21 cellular contexts compared by ENCODE assay signal in genomic region chr10:106682175-106682574, GRCh38.
A peak's percentile ranks its signal among the peaks of the same experiment; 100 is the strongest.
DNase-seq lines count a peak whose midpoint lies in the region; ATAC-seq and TF ChIP-seq lines count a peak whose summit lies in the region.
"Had no signal": no experiment of that assay in that cellular context is flagged by ENCODE, and none has a peak within 500 bp of the region (broad histone marks: within the 10 kb centered on the region; RNA-seq: fewer than 3 reads in every experiment).

No MANE protein-coding gene starts in this region.

- TF ChIP-seq CTCF in BJ (IDR thresholded peaks at IDR 0.05; ENCODE audit: insufficient read depth, low read depth, low read length), result peak; percentile 23
- peak; percentile 28; the same call in 1 of the 2 replicates for TF ChIP-seq CTCF in Loucy (conservative IDR thresholded peaks at IDR 0.05; ENCODE audit: low read length)
- no peak for TF ChIP-seq CTCF in cardiac fibroblast (IDR thresholded peaks at IDR 0.05; ENCODE audit: low read depth, low read length)

- H3K9me2 ChIP-seq in Loucy (replicated peaks; ENCODE audit: low read depth, low read length), result no peaks in the 10 kb centered on the region

- no peak overlapping the region for H3K4me2 ChIP-seq in Loucy (ENCODE audit: low read depth, low read length, poor library complexity, severe bottlenecking)

- H3F3A ChIP-seq in Loucy (ENCODE audit: low read depth), result no peaks in the 10 kb centered on the region

- CTCF ChIA-PET in BJ (lab: Yijun Ruan, JAX), result interaction anchor here (0.6 to 1.7 kb wide), 5 partner anchors 13 to 731 kb away, joined by 3 to 6 read pairs (median 4); no protein-coding TSS in a partner anchor

- ATAC-seq in HG02970 (IDR thresholded peaks at IDR 0.05; ENCODE audit: low FRiP score, unreplicated experiment), result no peak
- ATAC-seq: activated naive CD4-positive, alpha-beta T cell treated with anti-CD3 and anti-CD28 coated beads, Interleukin-2, amount 50 U/mL, for 72 hours; left colon had no signal

- H4K20me1 ChIP-seq in Loucy (ENCODE audit: insufficient read depth, low read length, poor library complexity, severe bottlenecking), result no peaks in the 10 kb centered on the region

- DNase-seq in BJ (ENCODE audit: low read depth) (no peak), cardiac fibroblast (ENCODE audit: low read depth in 2 of 2) (peak; percentile 19 to 36), medulla oblongata (ENCODE audit: extremely low spot score) (peak; percentile 70), NCI-H1105 treated with DMSO at 0.1 percent for 48 hours (lab: John Stamatoyannopoulos, UW) (no peak), NCI-H2029 treated with DMSO at 0.1 percent for 48 hours (lab: John Stamatoyannopoulos, UW) (no peak)
- DNase-seq: activated CD4-positive, alpha-beta T cell treated with anti-CD3 and anti-CD28 coated beads, Interleukin-2, amount 50 U/mL, for 4 hours; activated T-cell treated with anti-CD3 and anti-CD28 coated beads, Interleukin-2, amount 50 U/mL, for 1 hour; BE2C; Calu3; GDM1; left colon; NCI-H2171 treated with DMSO at 0.1 percent for 48 hours; NCI-H82; stimulated activated CD4-positive, alpha-beta T cell treated with anti-CD3 and anti-CD28 coated beads, Interleukin-4, amount 100 ng/mL, for 4 hours; stimulated activated CD8-positive, alpha-beta memory T cell treated with anti-CD3 and anti-CD28 coated beads, Interleukin-4, amount 100 ng/mL, for 48 hours had no signal

- H2AFZ ChIP-seq in Loucy (ENCODE audit: low read length), result no peak overlapping the region
- H2AFZ ChIP-seq: parathyroid adenoma had no signal

- H3K4me3 ChIP-seq in BJ (ENCODE audit: low read depth, low read length), result no peak overlapping the region
- no peak overlapping the region for H3K4me3 ChIP-seq in Loucy (ENCODE audit: low read length, poor library complexity, severe bottlenecking)
- H3K4me3 ChIP-seq in cardiac fibroblast (replicated peaks in 1 of 2; ENCODE audit: low read depth in 2 of 2, low read length in 2 of 2), result no peak overlapping the region
- H3K4me3 ChIP-seq: breast epithelium, skin epidermis had no signal

- H3K9ac ChIP-seq in Loucy (ENCODE audit: low read depth, low read length, poor library complexity, severe bottlenecking), result no peak overlapping the region
- H3K9ac ChIP-seq: parathyroid adenoma had no signal

- no peaks in the 10 kb centered on the region for H3K79me2 ChIP-seq in Loucy (ENCODE audit: insufficient read depth, low read length)
- H3K79me2 ChIP-seq: parathyroid adenoma had no signal

- H3K36me3 ChIP-seq in BJ (ENCODE audit: control insufficient read depth, insufficient read depth, low read length) (no peaks in the 10 kb centered on the region), Loucy (ENCODE audit: insufficient read depth, low read length) (no peaks in the 10 kb centered on the region)
- H3K36me3 ChIP-seq: BE2C, breast epithelium had no signal

- POLR2A ChIA-PET in BJ (lab: Charles Lee), result no interaction called here

- H3K27me3 ChIP-seq in BJ (ENCODE audit: control insufficient read depth, insufficient read depth, low read length) (no peaks in the 10 kb centered on the region), Loucy (ENCODE audit: insufficient read depth, low read length, poor library complexity, severe bottlenecking) (no peaks in the 10 kb centered on the region)
- H3K27me3 ChIP-seq: BE2C, breast epithelium had no signal

- no peaks in the 10 kb centered on the region for H3K4me1 ChIP-seq in Loucy (ENCODE audit: insufficient read depth, low read length, poor library complexity, severe bottlenecking)
- H3K4me1 ChIP-seq: BE2C, breast epithelium, parathyroid adenoma had no signal

- H3K9me3 ChIP-seq in Loucy (ENCODE audit: insufficient read depth, low read depth, low read length), result no peaks in the 10 kb centered on the region
- H3K9me3 ChIP-seq: BE2C, breast epithelium had no signal

Comparison
In these comparisons a context has a peak if more than half of its experiments do, and no peak if none do; other contexts are left out.
1. DNase-seq: peak in cardiac fibroblast (2 of 2) and medulla oblongata (single experiment); none in BJ (single experiment), NCI-H1105 treated with DMSO at 0.1 percent for 48 hours (single experiment) and NCI-H2029 treated with DMSO at 0.1 percent for 48 hours (single experiment).